28 cellular contexts compared by ENCODE assay signal in the genomic region with DNA sequence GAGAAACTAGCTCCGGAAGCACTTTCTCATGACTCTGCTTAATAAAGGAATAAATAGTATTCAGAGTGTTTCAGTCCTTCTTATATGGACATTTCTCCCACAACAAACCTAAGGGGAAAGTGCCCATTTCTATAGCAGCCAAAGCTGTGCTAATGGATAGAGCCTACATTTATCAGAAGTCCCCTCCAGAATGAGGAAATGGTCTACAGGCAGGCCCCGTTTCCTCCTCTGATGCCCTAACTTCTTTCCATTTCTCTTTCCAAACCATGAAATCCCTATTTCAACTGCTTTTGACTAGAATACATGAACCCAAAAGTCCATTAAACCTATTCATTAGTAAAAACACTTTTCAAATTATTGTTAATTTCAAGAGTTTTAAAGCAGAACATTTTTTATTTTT. TPM values are rescaled to one million over a fixed set of nuclear protein-coding genes. Genes with fewer than 3 reads are reported as not detected.
A peak's percentile ranks its signal among the peaks of the same experiment; 100 is the strongest.
DNase-seq lines count a peak whose midpoint lies in the region; ATAC-seq, FAIRE-seq and TF ChIP-seq lines count a peak whose summit lies in the region.
"Had no signal": no experiment of that assay in that cellular context is flagged by ENCODE, and none has a peak within 500 bp of the region (broad histone marks: within the 10 kb centered on the region; RNA-seq: fewer than 3 reads in every experiment).

No MANE protein-coding gene starts in this region.

- H3K79me2 ChIP-seq in GM12878 (ENCODE audit: control insufficient read depth, insufficient read depth, low read length) = peaks cover 90% of the 10 kb centered on the region

- H4K20me1 ChIP-seq in GM12878 (ENCODE audit: control insufficient read depth, insufficient read depth) = no peaks in the 10 kb centered on the region

- in situ Hi-C loops in GM12878 (cut with MboI) = no loop called here

- no peak for TF ChIP-seq CTCF in NB4 (IDR thresholded peaks at IDR 0.05; ENCODE audit: low read depth, low read length)
- no peak for TF ChIP-seq CTCF in GM12878 (IDR thresholded peaks at IDR 0.05 in 2 of 3, conservative IDR thresholded peaks at IDR 0.05 in 1 of 3; ENCODE audit: control insufficient read depth in 2 of 3, extremely low read depth in 1 of 3, insufficient read depth in 1 of 3, low read depth in 3 of 3, low read length in 3 of 3)
- no peak for TF ChIP-seq CTCF in spleen (IDR thresholded peaks at IDR 0.05 in 8 of 11, conservative IDR thresholded peaks at IDR 0.05 in 3 of 11)
- TF ChIP-seq CTCF in BE2C (IDR thresholded peaks at IDR 0.05; ENCODE audit: low read depth, low read length) = no peak

- BruUV-seq in GM12878 (replicated peaks; lab: Mats Ljungman, UMichigan) = no TSS peak

- H3K4me3 ChIP-seq in NB4 (ENCODE audit: low read depth, low read length) (no peak overlapping the region), GM12878 (peak overlapping the region; percentile 45; the same call in 1 of the 2 replicates), spleen (peak overlapping the region in 3 of 8 donors; percentile 16 to 93 (median 19)), BE2C (ENCODE audit: low read depth, low read length) (no peak overlapping the region)
- H3K4me3 ChIP-seq: GM23338, ovary, transverse colon had no signal

- no peak overlapping the region for H2AFZ ChIP-seq in GM12878 (ENCODE audit: control insufficient read depth, low read depth, low read length)
- H2AFZ ChIP-seq: GM23338 had no signal

- peak overlapping the region; percentile 28; the same call in 1 of the 2 replicates for H3K4me2 ChIP-seq in GM12878 (ENCODE audit: control insufficient read depth, insufficient read depth)
- H3K4me2 ChIP-seq: GM23338 had no signal

- CTCF ChIA-PET in GM12878 (lab: Yijun Ruan, JAX) = interaction anchor here (0.8 to 2.8 kb wide), 9 partner anchors 11 to 87 kb away, joined by 3 to 11 read pairs (median 3); a partner anchor contains a TSS

- intact Hi-C loops in GM12878 (cut with micrococcal nuclease; ENCODE audit: unreplicated experiment) = loop anchor here (5.0 kb wide), 3 partner anchors 41 to 284 kb away; a partner anchor contains a TSS
- intact Hi-C loops in spleen (cut with DNase I; ENCODE audit: low total_unique reads) = no loop called here

- DNase-seq in GM12892 (ENCODE audit: insufficient read length) (no peak), NB4 (ENCODE audit: low read depth) (peak; percentile 46), GM12878 (ENCODE audit: low read depth, low spot score) (no peak), spleen (no peak), BE2C (no peak)
- DNase-seq: activated CD4-positive, alpha-beta T cell treated with anti-CD3 and anti-CD28 coated beads for 36 hours; activated gamma-delta T cell treated with Interleukin-2 at 50 U/mL for 16 hours; activated naive CD8-positive, alpha-beta T cell treated with anti-CD3 and anti-CD28 coated beads, Interleukin-2, amount 50 U/mL, for 24 hours; activated T-cell treated with anti-CD3 and anti-CD28 coated beads, Interleukin-2, amount 50 U/mL, for 24 hours; CD8-positive, alpha-beta T cell; DMS 273 treated with DMSO at 0.1 percent for 48 hours; effector CD4-positive, alpha-beta T cell; heart right ventricle; left cardiac atrium; naive thymus-derived CD8-positive, alpha-beta T cell; NCI-H1092 treated with DMSO at 0.1 percent for 48 hours; NCI-H1930; NCI-H226; NCI-H774; ovary; right cardiac atrium; SHP77; stimulated activated naive CD8-positive, alpha-beta T cell treated with anti-CD3 and anti-CD28 coated beads, Interleukin-15, amount 100 ng/mL, for 72 hours; transverse colon had no signal

- H3K9ac ChIP-seq in GM12878 (ENCODE audit: control insufficient read depth, insufficient read depth, low read length) = no peak overlapping the region

- H3K27ac ChIP-seq in GM12878 (ENCODE audit: control insufficient read depth, insufficient read depth) (no peak overlapping the region), spleen (peak overlapping the region in 6 of 8 donors; percentile 42 to 96 (median 92))
- H3K27ac ChIP-seq: ovary, transverse colon had no signal

- no peak for ATAC-seq in GM12878
- no peak for ATAC-seq in HG02884 (IDR thresholded peaks at IDR 0.05; ENCODE audit: unreplicated experiment)
- ATAC-seq in GM21619 (IDR thresholded peaks at IDR 0.05; ENCODE audit: unreplicated experiment) = no peak
- ATAC-seq: activated CD4-positive, alpha-beta T cell treated with anti-CD3 and anti-CD28 coated beads for 36 hours; activated naive CD8-positive, alpha-beta T cell treated with anti-CD3 and anti-CD28 coated beads, Interleukin-2, amount 50 U/mL, for 24 hours; CD8-positive, alpha-beta T cell; GM23338; heart right ventricle; left cardiac atrium; naive thymus-derived CD8-positive, alpha-beta T cell; right cardiac atrium; stimulated activated naive CD8-positive, alpha-beta T cell treated with anti-CD3 and anti-CD28 coated beads, Interleukin-15, amount 100 ng/mL, for 72 hours had no signal

- RAD21 ChIA-PET in GM12878 (lab: Charles Lee; ENCODE audit: unreplicated experiment) = interaction anchor here (0.8 to 6.9 kb wide), 11 partner anchors 15 to 88 kb away, joined by 3 to 47 read pairs (median 4); no protein-coding TSS in a partner anchor

- SMC1A ChIA-PET in GM12878 (lab: Charles Lee; ENCODE audit: uncharacterized antibody, unreplicated experiment) = interaction anchor here (0.8 to 3.7 kb wide), 11 partner anchors 8 to 404 kb away, joined by 3 to 18 read pairs (median 5); no protein-coding TSS in a partner anchor

- TF ChIP-seq RAD21 in GM12878 (IDR thresholded peaks at IDR 0.05; ENCODE audit: insufficient read depth, low read depth, low read length) = no peak

- POLR2A ChIA-PET in GM12878 (lab: Charles Lee) = interaction anchor here (0.8 to 2.2 kb wide), 6 partner anchors 24 to 468 kb away, joined by 3 to 15 read pairs (median 4); no protein-coding TSS in a partner anchor

- H3K4me1 ChIP-seq in GM12878 (ENCODE audit: control insufficient read depth, insufficient read depth, low read length) (peaks cover 57% of the 10 kb centered on the region), spleen (peaks cover 9 to 83% (median 64%) of the 10 kb centered on the region in 6 donors), BE2C (no peaks in the 10 kb centered on the region)

- TF ChIP-seq POLR2A in GM12892 (IDR thresholded peaks at IDR 0.05; ENCODE audit: low read depth, low read length) (no peak), NB4 (IDR thresholded peaks at IDR 0.05; ENCODE audit: extremely low read depth, insufficient read length) (no peak), GM12878 (IDR thresholded peaks at IDR 0.05; ENCODE audit: low read depth, low read length) (no peak), spleen (IDR thresholded peaks at IDR 0.05) (no peak)

- peak; percentile 9 for FAIRE-seq in GM12892 (lab: Jason Lieb, UNC)
- FAIRE-seq in GM12878 (lab: Jason Lieb, UNC) = no peak
- FAIRE-seq: HTR-8/SVneo had no signal

- H3K27me3 ChIP-seq in GM12878 (replicated peaks in 1 of 2; ENCODE audit: control insufficient read depth in 2 of 2, insufficient read depth in 2 of 2, low read length in 1 of 2) = no peaks in the 10 kb centered on the region
- H3K27me3 ChIP-seq in spleen (replicated peaks in 1 of 7) = no peaks in the 10 kb centered on the region
- no peaks in the 10 kb centered on the region for H3K27me3 ChIP-seq in BE2C
- H3K27me3 ChIP-seq: heart right ventricle, ovary, transverse colon had no signal

- TF ChIP-seq EP300 in GM12878 (IDR thresholded peaks at IDR 0.05; ENCODE audit: borderline replicate concordance in 1 of 2, control insufficient read depth in 1 of 2, low read depth in 2 of 2, low read length in 2 of 2) = no peak

- 36% methylated on average over 2 of the region's 2 CpGs for WGBS in GM12878 (ENCODE audit: insufficient coverage, insufficient replicate concordance, low lambda C conversion rate, missing lambda C conversion rate)
- WGBS in spleen, 5 donors = 62 to 82% (median 71%) methylated on average over 2 of the region's 2 CpGs

- H3K36me3 ChIP-seq in GM12878 (ENCODE audit: control insufficient read depth in 2 of 2, insufficient read depth in 2 of 2, low read length in 1 of 2) (no peaks in the 10 kb centered on the region), spleen (no peaks in the 10 kb centered on the region), BE2C (no peaks in the 10 kb centered on the region)
- H3K36me3 ChIP-seq: heart right ventricle, ovary, transverse colon had no signal

- no peaks in the 10 kb centered on the region for H3K9me3 ChIP-seq in GM12878 (replicated peaks; ENCODE audit: control insufficient read depth, insufficient read depth, low read length)
- no peaks in the 10 kb centered on the region for H3K9me3 ChIP-seq in spleen
- no peaks in the 10 kb centered on the region for H3K9me3 ChIP-seq in BE2C
- H3K9me3 ChIP-seq: heart right ventricle, ovary, transverse colon had no signal

TF ChIP-seq in GM12878, 131 proteins besides CTCF, POLR2A, EP300 and RAD21 (continues in another document):
- TF ChIP-seq SPI1 (IDR thresholded peaks at IDR 0.05; ENCODE audit: borderline replicate concordance, insufficient read depth, low read depth, low read length) = peak; percentile 72; the same call in 1 of the 2 replicates

RNA-seq across cellular contexts. Expression of a gene that starts 4.5 kb away (rescaled TPM):
- 40.4 TPM for polyA plus RNA-seq in GM12892 (2012; ENCODE audit: missing spikeins)
- total RNA-seq in GM12878 (2013; cell fraction: nucleolus; rRNA removed) = 73.8 and 81.8 TPM in 2 replicates
- 58.3 and 62.9 TPM in 2 replicates for total RNA-seq in GM12878 (2014; rRNA removed)
- total RNA-seq in GM12878 (2014; rRNA removed; fragmentation: Illumina TruSeq; extraction: Trizol) = 63.8 and 65.6 TPM in 2 replicates
- total RNA-seq in GM12878 (2021) = 59.5 and 63.2 TPM in 2 replicates
- polyA plus RNA-seq in GM12878 (2011; ENCODE audit: low read depth) = 43.6 TPM
- polyA plus RNA-seq in GM12878 (2011; rRNA removed) = 60.2 and 72.4 TPM in 2 replicates
- polyA plus RNA-seq in GM12878 (2011; cell fraction: cytosol; rRNA removed) = 38.6 and 39.2 TPM in 2 replicates
- polyA plus RNA-seq in GM12878 (2011; cell fraction: nucleus; rRNA removed) = 65.7 and 68.5 TPM in 2 replicates
- 35.6 and 41.0 TPM in 2 replicates for polyA plus RNA-seq in GM12878 (2012)
- polyA plus RNA-seq in GM12878 (2014; fragmentation: Illumina TruSeq; extraction: Trizol) = 68.1 and 81.7 TPM in 2 replicates
- polyA plus RNA-seq in GM12878 (2014; fragmentation: Nextera tagmentation; extraction: Ambion mirVana) = 10 to 100 TPM; 30.7 to 32.6 TPM
- 44.4 and 47.0 TPM in 2 replicates for polyA plus RNA-seq in GM12878 (2014; rRNA removed)
- polyA plus RNA-seq in GM12878 (2016; fragmentation: Nextera tagmentation; extraction: Ambion mirVana) = 10 to 100 TPM; 53.8 to 59.0 TPM
- 98.4 and 105 TPM in 2 replicates for polyA minus RNA-seq in GM12878 (2011; rRNA and poly(A)+ RNA removed)
- 38.5 and 46.4 TPM in 2 replicates for polyA minus RNA-seq in GM12878 (2011; cell fraction: cytosol; rRNA and poly(A)+ RNA removed)
- polyA minus RNA-seq in GM12878 (2011; cell fraction: nucleus; rRNA and poly(A)+ RNA removed) = 41.5 and 63.8 TPM in 2 replicates
- 100 to 1,000 TPM in 6 of 7 donors, 10 to 100 TPM in 1; 79.9 to 333 (median 142) TPM for total RNA-seq in spleen
- polyA plus RNA-seq in spleen = 10 to 100 TPM; 17.6 to 30.3 (median 22.3) TPM
- polyA plus RNA-seq in BE2C (2012; ENCODE audit: insufficient read depth, insufficient read length, low read depth) = 9.4 TPM
